11 cellular contexts compared by ENCODE assay signal in genomic region chr9:93681316-93682154, GRCh38.
DNase-seq lines count a peak whose midpoint lies in the region; ATAC-seq and TF ChIP-seq lines count a peak whose summit lies in the region.
"Had no signal": no experiment of that assay in that cellular context is flagged by ENCODE, and none has a peak within 500 bp of the region (broad histone marks: within the 10 kb centered on the region; RNA-seq: fewer than 3 reads in every experiment).

No MANE protein-coding gene starts in this region.

- H3K4me1 Mint-ChIP-seq in activated naive CD8-positive, alpha-beta T cell treated with anti-CD3 and anti-CD28 coated beads, Interleukin-2, amount 10 ng/mL, durations not matched to agents 7 days and 5 days = peaks cover 1% of the 10 kb centered on the region
- H3K4me1 Mint-ChIP-seq in activated naive CD8-positive, alpha-beta T cell treated with anti-CD3 and anti-CD28 coated beads for 36 hours = no peaks in the 10 kb centered on the region
- H3K4me1 Mint-ChIP-seq in activated T-cell treated with anti-CD3 and anti-CD28 coated beads, Interleukin-2, amount 50 U/mL, for 72 hours (ENCODE audit: low read depth) = no peaks in the 10 kb centered on the region

- TF ChIP-seq CTCF in lower leg skin (IDR thresholded peaks at IDR 0.05) (no peak), upper lobe of right lung (IDR thresholded peaks at IDR 0.05) (no peak)

- no peak overlapping the region for H3K4me3 Mint-ChIP-seq in activated naive CD8-positive, alpha-beta T cell treated with anti-CD3 and anti-CD28 coated beads, Interleukin-2, amount 10 ng/mL, durations not matched to agents 7 days and 5 days
- H3K4me3 Mint-ChIP-seq in activated naive CD8-positive, alpha-beta T cell treated with anti-CD3 and anti-CD28 coated beads for 36 hours = no peak overlapping the region
- no peak overlapping the region for H3K4me3 Mint-ChIP-seq in activated T-cell treated with anti-CD3 and anti-CD28 coated beads, Interleukin-2, amount 50 U/mL, for 72 hours
- H3K4me3 Mint-ChIP-seq: immature natural killer cell had no signal

- no peak overlapping the region for H3K4me3 ChIP-seq in lower leg skin (ENCODE audit: low read depth, poor library complexity, severe bottlenecking)
- no peak overlapping the region for H3K4me3 ChIP-seq in upper lobe of right lung
- H3K4me3 ChIP-seq: BLaER1 treated with 17β-estradiol and CSF1 and Interleukin-3, amounts not matched to agents 10 nM and 100 nM; vagina had no signal

- no peak overlapping the region for H3K27ac ChIP-seq in upper lobe of right lung
- H3K27ac ChIP-seq: BLaER1 treated with 17β-estradiol and CSF1 and Interleukin-3, amounts not matched to agents 10 nM and 100 nM; vagina had no signal

- TF ChIP-seq POLR2A in lower leg skin (IDR thresholded peaks at IDR 0.05) = no peak

- no peaks in the 10 kb centered on the region for H3K27me3 Mint-ChIP-seq in activated naive CD8-positive, alpha-beta T cell treated with anti-CD3 and anti-CD28 coated beads, Interleukin-2, amount 10 ng/mL, durations not matched to agents 7 days and 5 days
- peaks cover 3% of the 10 kb centered on the region for H3K27me3 Mint-ChIP-seq in activated naive CD8-positive, alpha-beta T cell treated with anti-CD3 and anti-CD28 coated beads for 36 hours
- no peaks in the 10 kb centered on the region for H3K27me3 Mint-ChIP-seq in activated T-cell treated with anti-CD3 and anti-CD28 coated beads, Interleukin-2, amount 50 U/mL, for 72 hours (ENCODE audit: low read depth)

- 68 to 82% methylated on average over 17 to 20 of the region's 23 CpGs for WGBS in lower leg skin, 2 donors

- H3K36me3 ChIP-seq in upper lobe of right lung = peaks cover 14% of the 10 kb centered on the region

- DNase-seq in activated naive CD8-positive, alpha-beta T cell treated with anti-CD3 and anti-CD28 coated beads, Interleukin-2, amount 10 ng/mL, durations not matched to agents 7 days and 5 days = no peak
- no peak for DNase-seq in activated naive CD8-positive, alpha-beta T cell treated with anti-CD3 and anti-CD28 coated beads for 36 hours
- DNase-seq in activated T-cell treated with anti-CD3 and anti-CD28 coated beads, Interleukin-2, amount 50 U/mL, for 72 hours = no peak
- DNase-seq in lower leg skin (ENCODE audit: low spot score in 2 of 2) = peak; percentile 10 to 72
- peak; percentile 63 for DNase-seq in upper lobe of right lung
- DNase-seq in occipital lobe (lab: John Stamatoyannopoulos, UW) = no peak

- H3K27ac Mint-ChIP-seq in activated naive CD8-positive, alpha-beta T cell treated with anti-CD3 and anti-CD28 coated beads, Interleukin-2, amount 10 ng/mL, durations not matched to agents 7 days and 5 days = no peak overlapping the region
- no peak overlapping the region for H3K27ac Mint-ChIP-seq in activated naive CD8-positive, alpha-beta T cell treated with anti-CD3 and anti-CD28 coated beads for 36 hours
- no peak overlapping the region for H3K27ac Mint-ChIP-seq in activated T-cell treated with anti-CD3 and anti-CD28 coated beads, Interleukin-2, amount 50 U/mL, for 72 hours
- H3K27ac Mint-ChIP-seq: immature natural killer cell had no signal

- intact Hi-C loops in lower leg skin (cut with DNase I; ENCODE audit: low total_unique reads) (loop anchor here (5.0 to 10.0 kb wide), 2 partner anchors 57 to 281 kb away; no protein-coding TSS in a partner anchor), upper lobe of right lung (cut with DNase I) (loop anchor here (10.0 kb wide), 1 partner anchor 283 kb away; no protein-coding TSS in a partner anchor)

- POLR2A ChIA-PET in activated naive CD8-positive, alpha-beta T cell treated with anti-CD3 and anti-CD28 coated beads, Interleukin-2, amount 10 ng/mL, durations not matched to agents 7 days and 5 days (lab: Charles Lee) = interaction anchor here (1.0 kb wide), 1 partner anchor 281 kb away, joined by 3 read pairs; no protein-coding TSS in a partner anchor

- peaks cover 1% of the 10 kb centered on the region for H3K36me3 Mint-ChIP-seq in activated naive CD8-positive, alpha-beta T cell treated with anti-CD3 and anti-CD28 coated beads, Interleukin-2, amount 10 ng/mL, durations not matched to agents 7 days and 5 days
- peaks cover 3% of the 10 kb centered on the region for H3K36me3 Mint-ChIP-seq in activated naive CD8-positive, alpha-beta T cell treated with anti-CD3 and anti-CD28 coated beads for 36 hours
- H3K36me3 Mint-ChIP-seq in activated T-cell treated with anti-CD3 and anti-CD28 coated beads, Interleukin-2, amount 50 U/mL, for 72 hours (ENCODE audit: insufficient read depth in 2 of 2) = no peaks in the 10 kb centered on the region

- no peaks in the 10 kb centered on the region for H3K27me3 ChIP-seq in upper lobe of right lung
- H3K27me3 ChIP-seq: BLaER1 treated with 17β-estradiol and CSF1 and Interleukin-3, amounts not matched to agents 10 nM and 100 nM; vagina had no signal

- peak; percentile 10 for ATAC-seq in activated naive CD8-positive, alpha-beta T cell treated with anti-CD3 and anti-CD28 coated beads, Interleukin-2, amount 10 ng/mL, durations not matched to agents 7 days and 5 days (ENCODE audit: low read depth)
- peak; percentile 23 to 33 for ATAC-seq in activated T-cell treated with anti-CD3 and anti-CD28 coated beads, Interleukin-2, amount 50 U/mL, for 72 hours (replicated peaks in 1 of 2)
- peak; percentile 9 for ATAC-seq in upper lobe of right lung
- no peak for ATAC-seq in GM21717 (IDR thresholded peaks at IDR 0.05; ENCODE audit: unreplicated experiment)
- ATAC-seq in HG02623 (IDR thresholded peaks at IDR 0.05; ENCODE audit: unreplicated experiment) = no peak

- no peaks in the 10 kb centered on the region for H3K4me1 ChIP-seq in upper lobe of right lung
- H3K4me1 ChIP-seq: vagina had no signal

- H3K9me3 ChIP-seq in upper lobe of right lung = no peaks in the 10 kb centered on the region
- H3K9me3 ChIP-seq: BLaER1 treated with 17β-estradiol and CSF1 and Interleukin-3, amounts not matched to agents 10 nM and 100 nM; vagina had no signal

- H3K9me3 Mint-ChIP-seq in activated naive CD8-positive, alpha-beta T cell treated with anti-CD3 and anti-CD28 coated beads, Interleukin-2, amount 10 ng/mL, durations not matched to agents 7 days and 5 days = no peaks in the 10 kb centered on the region
- H3K9me3 Mint-ChIP-seq in activated naive CD8-positive, alpha-beta T cell treated with anti-CD3 and anti-CD28 coated beads for 36 hours = no peaks in the 10 kb centered on the region
- H3K9me3 Mint-ChIP-seq in activated T-cell treated with anti-CD3 and anti-CD28 coated beads, Interleukin-2, amount 50 U/mL, for 72 hours = no peaks in the 10 kb centered on the region
- H3K9me3 Mint-ChIP-seq: immature natural killer cell had no signal

Comparison
In these comparisons a context has a peak if more than half of its experiments do, and no peak if none do; other contexts are left out.
1. ATAC-seq: peak in activated naive CD8-positive, alpha-beta T cell treated with anti-CD3 and anti-CD28 coated beads, Interleukin-2, amount 10 ng/mL, durations not matched to agents 7 days and 5 days (single experiment), activated T-cell treated with anti-CD3 and anti-CD28 coated beads, Interleukin-2, amount 50 U/mL, for 72 hours (2 of 2) and upper lobe of right lung (single experiment); none in GM21717 (single experiment) and HG02623 (single experiment).
2. DNase-seq: peak in lower leg skin (2 of 2) and upper lobe of right lung (single experiment); none in activated naive CD8-positive, alpha-beta T cell treated with anti-CD3 and anti-CD28 coated beads, Interleukin-2, amount 10 ng/mL, durations not matched to agents 7 days and 5 days (single experiment), activated naive CD8-positive, alpha-beta T cell treated with anti-CD3 and anti-CD28 coated beads for 36 hours (single experiment), activated T-cell treated with anti-CD3 and anti-CD28 coated beads, Interleukin-2, amount 50 U/mL, for 72 hours (0 of 2) and occipital lobe (single experiment).